Comparison of ENCODE assay signal across 1 cellular context in the genomic region with DNA sequence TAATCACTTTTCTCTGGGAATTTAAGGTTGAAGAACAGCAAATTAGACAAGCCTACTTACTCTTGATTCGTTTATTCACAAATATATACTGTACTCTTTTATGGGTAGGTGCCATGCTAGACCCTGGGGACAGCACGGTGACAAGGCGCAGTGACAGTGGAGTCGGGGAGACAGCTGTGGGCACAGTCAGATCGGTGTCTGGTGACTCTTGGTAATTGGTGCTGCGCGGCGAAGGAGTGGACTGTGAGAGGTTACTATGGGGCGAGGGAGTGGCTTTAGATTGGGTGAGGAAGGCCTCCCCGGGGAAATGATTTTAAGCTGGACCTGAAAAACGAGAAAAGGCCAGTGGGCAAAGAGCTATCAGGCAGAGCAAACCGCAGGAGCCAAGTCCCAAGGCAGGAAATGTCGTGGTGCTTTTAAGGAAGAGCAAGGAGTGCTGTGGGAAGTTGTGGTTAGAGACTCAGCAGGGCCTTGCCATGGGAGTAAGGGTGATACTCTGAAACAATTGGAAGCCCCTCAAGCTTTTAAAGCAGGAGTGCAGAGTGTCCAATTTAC.
TF ChIP-seq lines count a peak whose summit lies in the region.

No MANE protein-coding gene starts in this region.

TF ChIP-seq in GM23338, 12 proteins besides CTCF, POLR2A, EP300 and RAD21 (continued from another document):
- TF ChIP-seq, protein P1, sequence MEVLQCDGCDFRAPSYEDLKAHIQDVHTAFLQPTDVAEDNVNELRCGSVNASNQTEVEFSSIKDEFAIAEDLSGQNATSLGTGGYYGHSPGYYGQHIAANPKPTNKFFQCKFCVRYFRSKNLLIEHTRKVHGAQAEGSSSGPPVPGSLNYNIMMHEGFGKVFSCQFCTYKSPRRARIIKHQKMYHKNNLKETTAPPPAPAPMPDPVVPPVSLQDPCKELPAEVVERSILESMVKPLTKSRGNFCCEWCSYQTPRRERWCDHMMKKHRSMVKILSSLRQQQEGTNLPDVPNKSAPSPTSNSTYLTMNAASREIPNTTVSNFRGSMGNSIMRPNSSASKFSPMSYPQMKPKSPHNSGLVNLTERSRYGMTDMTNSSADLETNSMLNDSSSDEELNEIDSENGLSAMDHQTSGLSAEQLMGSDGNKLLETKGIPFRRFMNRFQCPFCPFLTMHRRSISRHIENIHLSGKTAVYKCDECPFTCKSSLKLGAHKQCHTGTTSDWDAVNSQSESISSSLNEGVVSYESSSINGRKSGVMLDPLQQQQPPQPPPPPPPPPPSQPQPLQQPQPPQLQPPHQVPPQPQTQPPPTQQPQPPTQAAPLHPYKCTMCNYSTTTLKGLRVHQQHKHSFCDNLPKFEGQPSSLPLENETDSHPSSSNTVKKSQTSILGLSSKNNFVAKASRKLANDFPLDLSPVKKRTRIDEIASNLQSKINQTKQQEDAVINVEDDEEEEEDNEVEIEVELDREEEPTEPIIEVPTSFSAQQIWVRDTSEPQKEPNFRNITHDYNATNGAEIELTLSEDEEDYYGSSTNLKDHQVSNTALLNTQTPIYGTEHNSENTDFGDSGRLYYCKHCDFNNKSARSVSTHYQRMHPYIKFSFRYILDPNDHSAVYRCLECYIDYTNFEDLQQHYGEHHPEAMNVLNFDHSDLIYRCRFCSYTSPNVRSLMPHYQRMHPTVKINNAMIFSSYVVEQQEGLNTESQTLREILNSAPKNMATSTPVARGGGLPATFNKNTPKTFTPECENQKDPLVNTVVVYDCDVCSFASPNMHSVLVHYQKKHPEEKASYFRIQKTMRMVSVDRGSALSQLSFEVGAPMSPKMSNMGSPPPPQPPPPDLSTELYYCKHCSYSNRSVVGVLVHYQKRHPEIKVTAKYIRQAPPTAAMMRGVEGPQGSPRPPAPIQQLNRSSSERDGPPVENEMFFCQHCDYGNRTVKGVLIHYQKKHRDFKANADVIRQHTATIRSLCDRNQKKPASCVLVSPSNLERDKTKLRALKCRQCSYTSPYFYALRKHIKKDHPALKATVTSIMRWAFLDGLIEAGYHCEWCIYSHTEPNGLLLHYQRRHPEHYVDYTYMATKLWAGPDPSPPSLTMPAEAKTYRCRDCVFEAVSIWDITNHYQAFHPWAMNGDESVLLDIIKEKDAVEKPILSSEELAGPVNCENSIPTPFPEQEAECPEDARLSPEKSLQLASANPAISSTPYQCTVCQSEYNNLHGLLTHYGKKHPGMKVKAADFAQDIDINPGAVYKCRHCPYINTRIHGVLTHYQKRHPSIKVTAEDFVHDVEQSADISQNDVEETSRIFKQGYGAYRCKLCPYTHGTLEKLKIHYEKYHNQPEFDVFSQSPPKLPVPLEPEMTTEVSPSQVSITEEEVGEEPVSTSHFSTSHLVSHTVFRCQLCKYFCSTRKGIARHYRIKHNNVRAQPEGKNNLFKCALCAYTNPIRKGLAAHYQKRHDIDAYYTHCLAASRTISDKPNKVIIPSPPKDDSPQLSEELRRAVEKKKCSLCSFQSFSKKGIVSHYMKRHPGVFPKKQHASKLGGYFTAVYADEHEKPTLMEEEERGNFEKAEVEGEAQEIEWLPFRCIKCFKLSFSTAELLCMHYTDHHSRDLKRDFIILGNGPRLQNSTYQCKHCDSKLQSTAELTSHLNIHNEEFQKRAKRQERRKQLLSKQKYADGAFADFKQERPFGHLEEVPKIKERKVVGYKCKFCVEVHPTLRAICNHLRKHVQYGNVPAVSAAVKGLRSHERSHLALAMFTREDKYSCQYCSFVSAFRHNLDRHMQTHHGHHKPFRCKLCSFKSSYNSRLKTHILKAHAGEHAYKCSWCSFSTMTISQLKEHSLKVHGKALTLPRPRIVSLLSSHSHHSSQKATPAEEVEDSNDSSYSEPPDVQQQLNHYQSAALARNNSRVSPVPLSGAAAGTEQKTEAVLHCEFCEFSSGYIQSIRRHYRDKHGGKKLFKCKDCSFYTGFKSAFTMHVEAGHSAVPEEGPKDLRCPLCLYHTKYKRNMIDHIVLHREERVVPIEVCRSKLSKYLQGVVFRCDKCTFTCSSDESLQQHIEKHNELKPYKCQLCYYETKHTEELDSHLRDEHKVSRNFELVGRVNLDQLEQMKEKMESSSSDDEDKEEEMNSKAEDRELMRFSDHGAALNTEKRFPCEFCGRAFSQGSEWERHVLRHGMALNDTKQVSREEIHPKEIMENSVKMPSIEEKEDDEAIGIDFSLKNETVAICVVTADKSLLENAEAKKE (CRISPR knock-in tag; IDR thresholded peaks at IDR 0.05): no peak
- no peak for TF ChIP-seq ZNF331 (CRISPR knock-in tag; IDR thresholded peaks at IDR 0.05; ENCODE audit: low read depth)
- TF ChIP-seq CREB1 (CRISPR knock-in tag; IDR thresholded peaks at IDR 0.05; ENCODE audit: low read depth): no peak
- TF ChIP-seq POLR2AphosphoS5 (IDR thresholded peaks at IDR 0.05; ENCODE audit: low read depth): no peak
- TF ChIP-seq, protein P2, sequence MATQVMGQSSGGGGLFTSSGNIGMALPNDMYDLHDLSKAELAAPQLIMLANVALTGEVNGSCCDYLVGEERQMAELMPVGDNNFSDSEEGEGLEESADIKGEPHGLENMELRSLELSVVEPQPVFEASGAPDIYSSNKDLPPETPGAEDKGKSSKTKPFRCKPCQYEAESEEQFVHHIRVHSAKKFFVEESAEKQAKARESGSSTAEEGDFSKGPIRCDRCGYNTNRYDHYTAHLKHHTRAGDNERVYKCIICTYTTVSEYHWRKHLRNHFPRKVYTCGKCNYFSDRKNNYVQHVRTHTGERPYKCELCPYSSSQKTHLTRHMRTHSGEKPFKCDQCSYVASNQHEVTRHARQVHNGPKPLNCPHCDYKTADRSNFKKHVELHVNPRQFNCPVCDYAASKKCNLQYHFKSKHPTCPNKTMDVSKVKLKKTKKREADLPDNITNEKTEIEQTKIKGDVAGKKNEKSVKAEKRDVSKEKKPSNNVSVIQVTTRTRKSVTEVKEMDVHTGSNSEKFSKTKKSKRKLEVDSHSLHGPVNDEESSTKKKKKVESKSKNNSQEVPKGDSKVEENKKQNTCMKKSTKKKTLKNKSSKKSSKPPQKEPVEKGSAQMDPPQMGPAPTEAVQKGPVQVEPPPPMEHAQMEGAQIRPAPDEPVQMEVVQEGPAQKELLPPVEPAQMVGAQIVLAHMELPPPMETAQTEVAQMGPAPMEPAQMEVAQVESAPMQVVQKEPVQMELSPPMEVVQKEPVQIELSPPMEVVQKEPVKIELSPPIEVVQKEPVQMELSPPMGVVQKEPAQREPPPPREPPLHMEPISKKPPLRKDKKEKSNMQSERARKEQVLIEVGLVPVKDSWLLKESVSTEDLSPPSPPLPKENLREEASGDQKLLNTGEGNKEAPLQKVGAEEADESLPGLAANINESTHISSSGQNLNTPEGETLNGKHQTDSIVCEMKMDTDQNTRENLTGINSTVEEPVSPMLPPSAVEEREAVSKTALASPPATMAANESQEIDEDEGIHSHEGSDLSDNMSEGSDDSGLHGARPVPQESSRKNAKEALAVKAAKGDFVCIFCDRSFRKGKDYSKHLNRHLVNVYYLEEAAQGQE (IDR thresholded peaks at IDR 0.05; ENCODE audit: unreplicated experiment): no peak
- TF ChIP-seq NANOG (IDR thresholded peaks at IDR 0.05; ENCODE audit: borderline replicate concordance): no peak
- no peak for TF ChIP-seq JUNB (IDR thresholded peaks at IDR 0.05; ENCODE audit: unreplicated experiment)
TF ChIP-seq in GM23338: peak in this region for 0.
